In genomic region chr14:52885230-52885629, GRCh38 we compare ENCODE assay signal across 27 cellular contexts.
DNase-seq lines count a peak whose midpoint lies in the region; ATAC-seq, FAIRE-seq and TF ChIP-seq lines count a peak whose summit lies in the region.
"Had no signal": no experiment of that assay in that cellular context is flagged by ENCODE, and none has a peak within 500 bp of the region (broad histone marks: within the 10 kb centered on the region; RNA-seq: fewer than 3 reads in every experiment).

No MANE protein-coding gene starts in this region.

- H4K20me1 ChIP-seq in fibroblast of lung (ENCODE audit: control insufficient read depth, extremely low read depth, insufficient read depth, low read length) = no peaks in the 10 kb centered on the region

- H3K79me2 ChIP-seq in fibroblast of lung (ENCODE audit: control insufficient read depth, insufficient read depth, low read length) = peaks cover 52% of the 10 kb centered on the region

- intact Hi-C loops in kidney (cut with DNase I) = no loop called here

- H3K4me3 Mint-ChIP-seq in HFFc6 (peak overlapping the region; percentile 18; the same call in 1 of the 2 replicates), osteocyte (ENCODE audit: unreplicated experiment) (no peak overlapping the region)
- H3K4me3 Mint-ChIP-seq: activated CD4-positive, alpha-beta T cell treated with anti-CD3 and anti-CD28 coated beads, Interleukin-2, amount 10 ng/mL, durations not matched to agents 7 days and 5 days; activated naive CD4-positive, alpha-beta T cell treated with anti-CD3 and anti-CD28 coated beads for 36 hours; activated T-cell treated with anti-CD3 and anti-CD28 coated beads, Interleukin-2, amount 50 U/mL, for 72 hours; type B pancreatic cell had no signal

- H3K36me3 ChIP-seq in fibroblast of lung (ENCODE audit: control insufficient read depth, insufficient read depth, low read length) (peaks cover 6% of the 10 kb centered on the region), kidney (ENCODE audit: control insufficient read depth in 1 of 2, insufficient read depth in 2 of 2, low read length in 2 of 2) (peaks cover 0 to 3% of the 10 kb centered on the region in 2 donors)

- ATAC-seq in GM18867 (IDR thresholded peaks at IDR 0.05; ENCODE audit: unreplicated experiment) = no peak
- no peak for ATAC-seq in GM18502 (IDR thresholded peaks at IDR 0.05; ENCODE audit: poor library complexity, unreplicated experiment)
- ATAC-seq: A549; activated T-cell treated with anti-CD3 and anti-CD28 coated beads, Interleukin-2, amount 50 U/mL, for 72 hours; lower lobe of right lung; mucosa of descending colon had no signal

- peaks cover 9% of the 10 kb centered on the region for H3K27me3 Mint-ChIP-seq in HFFc6 (ENCODE audit: insufficient read depth)
- H3K27me3 Mint-ChIP-seq in osteocyte (ENCODE audit: unreplicated experiment) = no peaks in the 10 kb centered on the region
- H3K27me3 Mint-ChIP-seq: activated CD4-positive, alpha-beta T cell treated with anti-CD3 and anti-CD28 coated beads, Interleukin-2, amount 10 ng/mL, durations not matched to agents 7 days and 5 days; type B pancreatic cell had no signal

- no peak overlapping the region for H2AFZ ChIP-seq in fibroblast of lung (ENCODE audit: low read length)
- H2AFZ ChIP-seq: hepatocyte, PC-9 had no signal

- no peak for FAIRE-seq in kidney (lab: Jason Lieb, UNC)
- FAIRE-seq: A549 had no signal

- H3K36me3 Mint-ChIP-seq in HFFc6 (ENCODE audit: low read depth) (peaks cover 41% of the 10 kb centered on the region), osteocyte (ENCODE audit: unreplicated experiment) (peaks cover 39% of the 10 kb centered on the region)

- peak; percentile 26 for DNase-seq in AG08396 (ENCODE audit: low spot score)
- peak; percentile 53 for DNase-seq in HFFc6
- peak; percentile 43 to 74 for DNase-seq in fibroblast of lung (ENCODE audit: low read depth in 2 of 2)
- no peak for DNase-seq in osteocyte (ENCODE audit: extremely low spot score, unreplicated experiment)
- no peak for DNase-seq in kidney
- no peak for DNase-seq in DMS53 treated with DMSO at 0.1 percent for 48 hours (lab: John Stamatoyannopoulos, UW; ENCODE audit: unreplicated experiment)
- DNase-seq: activated CD4-positive, alpha-beta T cell treated with anti-CD3 and anti-CD28 coated beads, Interleukin-2, amount 10 ng/mL, durations not matched to agents 7 days and 5 days; activated naive CD4-positive, alpha-beta T cell treated with anti-CD3 and anti-CD28 coated beads for 36 hours; activated T-cell treated with anti-CD3 and anti-CD28 coated beads, Interleukin-2, amount 50 U/mL, for 72 hours; caudate nucleus; dermis blood vessel endothelial cell; KG1; lower lobe of right lung; MM.1S; mucosa of descending colon; NCI-H1436; NCI-H510A treated with DMSO at 0.1 percent for 48 hours; PC-9; Right ventricle myocardium superior; sigmoid colon; WERI-Rb-1 had no signal

- H3K27ac ChIP-seq in fibroblast of lung (ENCODE audit: insufficient read depth, low read length) (no peak overlapping the region), kidney (ENCODE audit: low read depth in 2 of 2, low read length in 2 of 2) (no peak overlapping the region)
- H3K27ac ChIP-seq: A549, C4-2B, hepatocyte, lower lobe of right lung, PC-9, sigmoid colon, WERI-Rb-1 had no signal

- no peaks in the 10 kb centered on the region for H3K27me3 ChIP-seq in fibroblast of lung (ENCODE audit: control insufficient read depth, insufficient read depth, low read length)
- H3K27me3 ChIP-seq: hepatocyte, sigmoid colon had no signal

- H3K27ac Mint-ChIP-seq in HFFc6 = peak overlapping the region; percentile 72
- peak overlapping the region; percentile 70 for H3K27ac Mint-ChIP-seq in osteocyte (ENCODE audit: unreplicated experiment)
- H3K27ac Mint-ChIP-seq: activated CD4-positive, alpha-beta T cell treated with anti-CD3 and anti-CD28 coated beads, Interleukin-2, amount 10 ng/mL, durations not matched to agents 7 days and 5 days; activated naive CD4-positive, alpha-beta T cell treated with anti-CD3 and anti-CD28 coated beads for 36 hours; activated T-cell treated with anti-CD3 and anti-CD28 coated beads, Interleukin-2, amount 50 U/mL, for 72 hours; type B pancreatic cell had no signal

- H3K4me3 ChIP-seq in fibroblast of lung (replicated peaks in 1 of 4; ENCODE audit: control extremely low read depth in 1 of 4, insufficient read depth in 1 of 4, low read depth in 3 of 4, low read length in 4 of 4) (no peak overlapping the region), kidney (ENCODE audit: low read length in 2 of 2) (no peak overlapping the region)
- H3K4me3 ChIP-seq: A549, hepatocyte, lower lobe of right lung, mucosa of descending colon, PC-9, sigmoid colon had no signal

- no peaks in the 10 kb centered on the region for H3K9me3 Mint-ChIP-seq in HFFc6
- no peaks in the 10 kb centered on the region for H3K9me3 Mint-ChIP-seq in osteocyte (ENCODE audit: unreplicated experiment)
- H3K9me3 Mint-ChIP-seq: activated CD4-positive, alpha-beta T cell treated with anti-CD3 and anti-CD28 coated beads, Interleukin-2, amount 10 ng/mL, durations not matched to agents 7 days and 5 days; activated naive CD4-positive, alpha-beta T cell treated with anti-CD3 and anti-CD28 coated beads for 36 hours; activated T-cell treated with anti-CD3 and anti-CD28 coated beads, Interleukin-2, amount 50 U/mL, for 72 hours; type B pancreatic cell had no signal

- no peak overlapping the region for H3K9ac ChIP-seq in fibroblast of lung (ENCODE audit: insufficient read depth, low read length)
- H3K9ac ChIP-seq in kidney (ENCODE audit: low read length in 2 of 2) = no peak overlapping the region

- H3K4me1 Mint-ChIP-seq in HFFc6 (ENCODE audit: low read depth) = peaks cover 62% of the 10 kb centered on the region
- H3K4me1 Mint-ChIP-seq in osteocyte (ENCODE audit: unreplicated experiment) = peaks cover 63% of the 10 kb centered on the region
- H3K4me1 Mint-ChIP-seq: activated CD4-positive, alpha-beta T cell treated with anti-CD3 and anti-CD28 coated beads, Interleukin-2, amount 10 ng/mL, durations not matched to agents 7 days and 5 days had no signal

- H3K4me2 ChIP-seq in fibroblast of lung (ENCODE audit: extremely low read depth, insufficient read depth, low read length) = no peak overlapping the region
- H3K4me2 ChIP-seq: A549, hepatocyte, PC-9 had no signal

- H3K4me1 ChIP-seq in fibroblast of lung (ENCODE audit: control insufficient read depth, extremely low read depth, insufficient read depth, low read length) (peaks cover 3% of the 10 kb centered on the region), kidney (ENCODE audit: control insufficient read depth in 1 of 2, insufficient read depth in 1 of 2, low read depth in 1 of 2, low read length in 2 of 2) (no peaks in the 10 kb centered on the region)
- H3K4me1 ChIP-seq: A549, lower lobe of right lung had no signal

- no peak for TF ChIP-seq CTCF in HFFc6 (IDR thresholded peaks at IDR 0.05)
- TF ChIP-seq CTCF in fibroblast of lung (conservative IDR thresholded peaks at IDR 0.05 in 1 of 2, IDR thresholded peaks at IDR 0.05 in 1 of 2; ENCODE audit: low read depth in 1 of 2, low read length in 2 of 2) = no peak
- no peak for TF ChIP-seq CTCF in osteocyte (IDR thresholded peaks at IDR 0.05)
- no peak for TF ChIP-seq CTCF in kidney (IDR thresholded peaks at IDR 0.05; ENCODE audit: borderline replicate concordance, extremely low read depth, insufficient read depth)

- H3K9me3 ChIP-seq in fibroblast of lung (ENCODE audit: control insufficient read depth, insufficient read depth, low read depth, low read length) = no peaks in the 10 kb centered on the region
- no peaks in the 10 kb centered on the region for H3K9me3 ChIP-seq in kidney (ENCODE audit: control insufficient read depth in 1 of 2, low read length in 2 of 2)
- H3K9me3 ChIP-seq: A549, lower lobe of right lung, mucosa of descending colon, sigmoid colon had no signal

Comparison
In these comparisons a context has a peak if more than half of its experiments do, and no peak if none do; other contexts are left out.
1. DNase-seq: peak in AG08396 (single experiment), HFFc6 (single experiment) and fibroblast of lung (2 of 2); none in osteocyte (single experiment), kidney (single experiment) and DMS53 treated with DMSO at 0.1 percent for 48 hours (single experiment).